In the genomic region with DNA sequence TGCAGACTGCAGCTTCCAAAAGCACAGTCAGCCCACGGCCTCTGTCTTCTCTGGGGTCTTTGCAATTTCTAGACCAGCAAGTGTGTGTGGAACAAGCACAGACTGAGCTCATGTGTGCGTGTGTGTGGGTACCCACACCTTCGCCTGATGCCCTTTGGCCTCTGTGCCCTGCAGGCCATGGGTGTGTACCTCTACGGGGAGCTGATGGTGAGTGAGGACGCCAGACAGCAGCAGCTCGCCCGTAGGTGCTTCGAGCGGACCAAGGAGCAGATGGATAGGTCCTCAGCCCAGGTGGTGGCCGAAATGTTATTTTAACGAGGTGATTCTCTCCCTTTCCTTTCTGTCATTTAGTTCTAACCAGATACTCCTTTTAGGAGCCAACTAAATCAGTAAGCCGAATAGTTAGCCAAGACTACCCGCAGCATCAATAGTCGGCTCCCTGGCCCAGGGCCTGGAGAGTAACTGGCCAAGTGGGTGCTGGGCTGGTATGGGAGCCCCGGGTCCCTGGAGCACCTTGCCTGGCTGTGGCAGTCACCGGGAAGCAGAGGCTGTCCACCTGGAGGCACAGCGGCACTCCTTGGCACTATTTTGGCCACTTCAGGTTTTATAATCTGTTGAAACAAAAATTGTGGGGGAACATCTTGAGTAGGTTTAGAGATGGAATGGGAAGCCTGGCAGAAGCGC, we compare ENCODE assay signal across 21 cellular contexts.
DNase-seq lines count a peak whose midpoint lies in the region; ATAC-seq and TF ChIP-seq lines count a peak whose summit lies in the region.
"Had no signal": no experiment of that assay in that cellular context is flagged by ENCODE, and none has a peak within 500 bp of the region (broad histone marks: within the 10 kb centered on the region; RNA-seq: fewer than 3 reads in every experiment).

No MANE protein-coding gene starts in this region.

- H3K27ac ChIP-seq in esophagus (ENCODE audit: low read depth in 2 of 2, low read length in 1 of 2) (peak overlapping the region; percentile 73 to 84), tibial nerve (peak overlapping the region; percentile 64 to 97 (median 89))
- H3K27ac ChIP-seq: BLaER1 treated with 17β-estradiol and CSF1 and Interleukin-3, amounts not matched to agents 10 nM and 100 nM; KMS-11; thyroid gland had no signal

- H3K9me3 Mint-ChIP-seq in effector memory CD8-positive, alpha-beta T cell, result no peaks in the 10 kb centered on the region
- H3K9me3 Mint-ChIP-seq: activated naive CD8-positive, alpha-beta T cell treated with anti-CD3 and anti-CD28 coated beads, Interleukin-2, amount 50 U/mL, for 24 hours; GM23338; memory B cell had no signal

- no peak overlapping the region for H3K27ac Mint-ChIP-seq in effector memory CD8-positive, alpha-beta T cell
- H3K27ac Mint-ChIP-seq: activated naive CD8-positive, alpha-beta T cell treated with anti-CD3 and anti-CD28 coated beads, Interleukin-2, amount 50 U/mL, for 24 hours; memory B cell had no signal

- H3K9me3 ChIP-seq in esophagus (ENCODE audit: control insufficient read depth in 2 of 2, insufficient read depth in 1 of 2, low read depth in 1 of 2, low read length in 1 of 2), result peaks cover 0 to 3% of the 10 kb centered on the region in 2 donors
- H3K9me3 ChIP-seq in tibial nerve, result no peaks in the 10 kb centered on the region
- H3K9me3 ChIP-seq: BLaER1 treated with 17β-estradiol and CSF1 and Interleukin-3, amounts not matched to agents 10 nM and 100 nM; SK-N-SH; thyroid gland had no signal

- TF ChIP-seq CTCF in tibial nerve (IDR thresholded peaks at IDR 0.05), result no peak

- H3K27me3 Mint-ChIP-seq in effector memory CD8-positive, alpha-beta T cell, result no peaks in the 10 kb centered on the region
- H3K27me3 Mint-ChIP-seq: activated naive CD8-positive, alpha-beta T cell treated with anti-CD3 and anti-CD28 coated beads, Interleukin-2, amount 50 U/mL, for 24 hours; memory B cell had no signal

- no peak for ATAC-seq in HG03565 (IDR thresholded peaks at IDR 0.05; ENCODE audit: unreplicated experiment)
- no peak for ATAC-seq in effector memory CD8-positive, alpha-beta T cell (replicated peaks)
- ATAC-seq: activated naive CD8-positive, alpha-beta T cell treated with anti-CD3 and anti-CD28 coated beads, Interleukin-2, amount 50 U/mL, for 24 hours; GM23338 had no signal

- H3K36me3 ChIP-seq in esophagus (ENCODE audit: control insufficient read depth in 2 of 2, insufficient read depth in 2 of 2, low read length in 1 of 2) (peaks cover 7 to 47% of the 10 kb centered on the region in 2 donors), tibial nerve (peaks cover 0 to 66% (median 11%) of the 10 kb centered on the region in 3 donors)

- H3K4me3 ChIP-seq in esophagus (ENCODE audit: low read depth in 1 of 2, low read length in 2 of 2) (no peak overlapping the region), tibial nerve (no peak overlapping the region)
- H3K4me3 ChIP-seq: BLaER1 treated with 17β-estradiol and CSF1 and Interleukin-3, amounts not matched to agents 10 nM and 100 nM; GM23338; skin epidermis; thyroid gland had no signal

- 47 to 53% methylated on average over 18 of the region's 18 CpGs for WGBS in esophagus, 2 donors
- 58 to 72% methylated on average over 13 to 18 of the region's 18 CpGs for WGBS in tibial nerve, 2 donors

- H3K27me3 ChIP-seq in esophagus (ENCODE audit: control insufficient read depth in 1 of 2, insufficient read depth in 2 of 2, low read length in 2 of 2), result no peaks in the 10 kb centered on the region
- H3K27me3 ChIP-seq in tibial nerve, result no peaks in the 10 kb centered on the region
- H3K27me3 ChIP-seq: BLaER1 treated with 17β-estradiol and CSF1 and Interleukin-3, amounts not matched to agents 10 nM and 100 nM; thyroid gland had no signal

- no peaks in the 10 kb centered on the region for H3K4me1 Mint-ChIP-seq in effector memory CD8-positive, alpha-beta T cell (ENCODE audit: low read depth in 2 of 2)
- H3K4me1 Mint-ChIP-seq: activated naive CD8-positive, alpha-beta T cell treated with anti-CD3 and anti-CD28 coated beads, Interleukin-2, amount 50 U/mL, for 24 hours; memory B cell had no signal

- peaks cover 3% of the 10 kb centered on the region for H3K36me3 Mint-ChIP-seq in effector memory CD8-positive, alpha-beta T cell (ENCODE audit: insufficient read depth)

- no peak for TF ChIP-seq EP300 in tibial nerve (IDR thresholded peaks at IDR 0.05)

- H3K4me1 ChIP-seq in esophagus (ENCODE audit: control insufficient read depth in 2 of 2, insufficient read depth in 2 of 2, low read length in 1 of 2) (peaks cover 11 to 39% of the 10 kb centered on the region in 2 donors), tibial nerve (peaks cover 0 to 96% (median 64%) of the 10 kb centered on the region in 4 donors)

- no peak overlapping the region for H3K4me3 Mint-ChIP-seq in effector memory CD8-positive, alpha-beta T cell
- H3K4me3 Mint-ChIP-seq: activated naive CD8-positive, alpha-beta T cell treated with anti-CD3 and anti-CD28 coated beads, Interleukin-2, amount 50 U/mL, for 24 hours; GM23338; memory B cell had no signal

- no peak for TF ChIP-seq POLR2A in tibial nerve (IDR thresholded peaks at IDR 0.05)

- peak; percentile 50 for DNase-seq in activated effector memory CD4-positive, alpha-beta T cell treated with anti-CD3 and anti-CD28 coated beads, Interleukin-2, amount 50 U/mL, for 16 hours
- DNase-seq in activated effector memory CD4-positive, alpha-beta T cell treated with Interleukin-2 at 50 U/mL for 16 hours, result no peak
- peak; percentile 76 for DNase-seq in posterior vena cava (ENCODE audit: low spot score)
- DNase-seq in tibial nerve (ENCODE audit: low spot score in 2 of 2), result no peak
- DNase-seq in effector memory CD8-positive, alpha-beta T cell, result no peak
- no peak for DNase-seq in retina
- DNase-seq: activated naive CD8-positive, alpha-beta T cell treated with anti-CD3 and anti-CD28 coated beads, Interleukin-2, amount 50 U/mL, for 24 hours; central memory CD4-positive, alpha-beta T cell; foreskin melanocyte; NCI-H1092 treated with DMSO at 0.1 percent for 48 hours; NCI-H69; SK-N-SH; T-helper 9 cell; thyroid gland had no signal

- intact Hi-C loops in posterior vena cava (cut with DNase I), result no loop called here

Comparison
In these comparisons a context has a peak if more than half of its experiments do, and no peak if none do; other contexts are left out.
1. DNase-seq: peak in activated effector memory CD4-positive, alpha-beta T cell treated with anti-CD3 and anti-CD28 coated beads, Interleukin-2, amount 50 U/mL, for 16 hours (single experiment) and posterior vena cava (single experiment); none in activated effector memory CD4-positive, alpha-beta T cell treated with Interleukin-2 at 50 U/mL for 16 hours (single experiment), tibial nerve (0 of 2), effector memory CD8-positive, alpha-beta T cell (0 of 3) and retina (single experiment).